ENCODE assay signal across 1 cellular context in genomic region chr4:36237366-36238353, GRCh38.
TF ChIP-seq lines count a peak whose summit lies in the region.

No MANE protein-coding gene starts in this region.

TF ChIP-seq in GM12878, 131 proteins besides CTCF, POLR2A, EP300 and RAD21 (continued from another document):
- peak; percentile 37; the same call in 1 of the 2 replicates for TF ChIP-seq SPI1 (IDR thresholded peaks at IDR 0.05; ENCODE audit: borderline replicate concordance, insufficient read depth, low read depth, low read length)
- TF ChIP-seq E4F1 (IDR thresholded peaks at IDR 0.05; ENCODE audit: borderline replicate concordance, partially characterized antibody): no peak
- TF ChIP-seq CHD2 (IDR thresholded peaks at IDR 0.05; ENCODE audit: borderline replicate concordance, low read depth, low read length): no peak
- TF ChIP-seq ZBTB11 (CRISPR knock-in tag; IDR thresholded peaks at IDR 0.05): no peak
- no peak for TF ChIP-seq HCFC1 (IDR thresholded peaks at IDR 0.05; ENCODE audit: low read length)
- TF ChIP-seq HDGF (IDR thresholded peaks at IDR 0.05): no peak
- TF ChIP-seq PAX8 (IDR thresholded peaks at IDR 0.05): no peak
- 0 out of 2 replicates have a peak, but pooled peaks have one; percentile 21 for TF ChIP-seq RUNX3 (IDR thresholded peaks at IDR 0.05; ENCODE audit: low read length)
- no peak for TF ChIP-seq KAT2A (conservative IDR thresholded peaks at IDR 0.05; ENCODE audit: control insufficient read depth, low read depth, low read length)
- TF ChIP-seq SIX5 (IDR thresholded peaks at IDR 0.05; ENCODE audit: low read depth, low read length, severe bottlenecking): no peak
- TF ChIP-seq SP1 (IDR thresholded peaks at IDR 0.05; ENCODE audit: low read depth, low read length): no peak
